ENCODE assay signal across 21 cellular contexts in genomic region chr18:64165906-64166305, GRCh38. TPM values are rescaled to one million over a fixed set of nuclear protein-coding genes. Genes with fewer than 3 reads are reported as not detected.
DNase-seq lines count a peak whose midpoint lies in the region; ATAC-seq and TF ChIP-seq lines count a peak whose summit lies in the region.
"Had no signal": no experiment of that assay in that cellular context is flagged by ENCODE, and none has a peak within 500 bp of the region (broad histone marks: within the 10 kb centered on the region; RNA-seq: fewer than 3 reads in every experiment).

No MANE protein-coding gene starts in this region.

- intact Hi-C loops in heart left ventricle (cut with DNase I), result no loop called here

- DNase-seq in NCI-H2107 treated with DMSO at 0.1 percent for 48 hours (lab: John Stamatoyannopoulos, UW; ENCODE audit: unreplicated experiment) (peak; percentile 26), NCI-H2107 (lab: John Stamatoyannopoulos, UW) (no peak), NCI-H226 (peak; percentile 26), epithelial cell of esophagus (ENCODE audit: low read depth) (peak; percentile 15), renal cortical epithelial cell (ENCODE audit: low read depth) (peak; percentile 66), SHP77 treated with DMSO at 0.1 percent for 48 hours (lab: John Stamatoyannopoulos, UW) (no peak), heart left ventricle (no peak)
- DNase-seq: activated B cell treated with CpG ODN at 0.5 μM for 24 hours; CD4-positive, CD25-positive, alpha-beta regulatory T cell; DMS79 treated with DMSO at 0.1 percent for 48 hours; Kasumi-1; NCI-H187 treated with DMSO at 0.1 percent for 48 hours; T-helper 17 cell; uterus had no signal

- no peak for TF ChIP-seq POLR2A in heart left ventricle (IDR thresholded peaks at IDR 0.05)

- H3K4me3 ChIP-seq in epithelial cell of esophagus (ENCODE audit: low read length) (no peak overlapping the region), heart left ventricle (no peak overlapping the region)
- H3K4me3 ChIP-seq: lung, uterus had no signal

- no peaks in the 10 kb centered on the region for H3K9me3 ChIP-seq in heart left ventricle
- H3K9me3 ChIP-seq: uterus had no signal

- TF ChIP-seq CTCF in epithelial cell of esophagus (IDR thresholded peaks at IDR 0.05; ENCODE audit: insufficient read depth, low read depth, low read length, missing control alignments) (no peak), heart left ventricle (IDR thresholded peaks at IDR 0.05) (no peak)

- no peaks in the 10 kb centered on the region for H3K27me3 ChIP-seq in heart left ventricle
- H3K27me3 ChIP-seq: uterus had no signal

- H3K36me3 ChIP-seq in heart left ventricle, result no peaks in the 10 kb centered on the region
- H3K36me3 ChIP-seq: uterus had no signal

- no peaks in the 10 kb centered on the region for H3K4me1 ChIP-seq in heart left ventricle
- H3K4me1 ChIP-seq: uterus had no signal

- ATAC-seq in HG03175 (IDR thresholded peaks at IDR 0.05; ENCODE audit: unreplicated experiment), result no peak
- no peak for ATAC-seq in heart left ventricle
- ATAC-seq: activated T-helper 17 cell treated with anti-CD3 and anti-CD28 coated beads, Interleukin-2, amount 50 U/mL, for 72 hours; natural killer cell treated with Interleukin-12 subunit alpha and Interleukin-12 subunit beta and Interleukin-15 and Interleukin-18, amount 100 ng/mL, for 72 hours; T-helper 17 cell had no signal

- no peak overlapping the region for H3K27ac ChIP-seq in heart left ventricle
- H3K27ac ChIP-seq: uterus had no signal

- 38 to 65% (median 53%) methylated on average over 2 of the region's 2 CpGs for WGBS in heart left ventricle, 4 donors

RNA-seq across cellular contexts. Expression of gene LINC00305, which starts 17.0 kb away (rescaled TPM):
- total RNA-seq in renal cortical epithelial cell, result not detected in 2 replicates
- total RNA-seq in heart left ventricle, result not detected
- not detected for polyA plus RNA-seq in heart left ventricle
- total RNA-seq: activated B cell treated with CpG ODN at 0.5 μM for 24 hours; activated T-helper 17 cell treated with anti-CD3 and anti-CD28 coated beads, Interleukin-2, amount 50 U/mL, for 72 hours; CD4-positive, CD25-positive, alpha-beta regulatory T cell; glomerular endothelial cell; lung; natural killer cell treated with Interleukin-12 subunit alpha and Interleukin-12 subunit beta and Interleukin-15 and Interleukin-18, amount 100 ng/mL, for 72 hours; pulmonary artery endothelial cell; T-helper 17 cell had no signal
- polyA plus RNA-seq: adipose tissue; CD4-positive, CD25-positive, alpha-beta regulatory T cell had no signal

Comparison
In these comparisons a context has a peak if more than half of its experiments do, and no peak if none do; other contexts are left out.
1. DNase-seq: peak in NCI-H2107 treated with DMSO at 0.1 percent for 48 hours (single experiment), NCI-H226 (single experiment), epithelial cell of esophagus (single experiment) and renal cortical epithelial cell (single experiment); none in NCI-H2107 (single experiment), SHP77 treated with DMSO at 0.1 percent for 48 hours (single experiment) and heart left ventricle (0 of 5).